Comparison of ENCODE assay signal across 8 cellular contexts in the genomic region with DNA sequence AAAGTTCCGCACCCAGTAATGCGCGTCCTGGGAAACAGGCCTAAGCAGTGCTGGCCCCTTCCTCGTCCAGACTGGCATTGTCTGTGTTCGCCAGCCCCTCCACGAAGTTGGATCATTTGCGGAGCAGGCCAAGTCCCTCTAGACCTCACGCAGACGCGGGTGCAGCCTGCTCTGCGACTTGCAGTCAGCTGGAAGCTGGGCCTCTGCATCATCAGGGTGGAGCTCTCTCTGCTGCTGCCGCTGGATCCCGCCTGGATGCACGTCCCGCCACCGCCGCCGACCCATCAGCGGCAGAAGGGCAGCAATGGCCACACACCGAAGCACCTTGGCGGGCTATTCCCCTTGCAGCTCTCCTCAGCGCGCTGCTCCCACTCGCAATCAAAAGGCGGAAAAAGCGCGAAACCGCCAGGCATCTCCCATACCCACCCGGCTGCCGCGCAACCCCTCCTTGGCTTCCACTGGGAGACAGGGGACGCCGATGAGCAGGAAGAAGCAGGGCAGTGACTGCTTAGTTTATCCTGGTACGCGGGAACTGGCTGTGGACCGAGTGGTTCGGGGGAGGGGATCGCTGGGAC. TPM values are rescaled to one million over a fixed set of nuclear protein-coding genes. Genes with fewer than 3 reads are reported as not detected.
A peak's percentile ranks its signal among the peaks of the same experiment; 100 is the strongest.
DNase-seq lines count a peak whose midpoint lies in the region; ATAC-seq and TF ChIP-seq lines count a peak whose summit lies in the region.

No MANE protein-coding gene starts in this region.

- H3K9me3 Mint-ChIP-seq in endodermal cell, result no peaks in the 10 kb centered on the region
- H3K9me3 Mint-ChIP-seq in T-helper 2 cell treated with Interferon-gamma antibody and Interleukin-4, amounts not matched to agents 5 μg/mL and 100 μg/mL, for 36 hours, result no peaks in the 10 kb centered on the region

- H3K4me1 ChIP-seq in endodermal cell (ENCODE audit: control insufficient read depth, insufficient read depth, low read length) (no peaks in the 10 kb centered on the region), mesodermal cell (ENCODE audit: control insufficient read depth, insufficient read depth, low read length, poor library complexity, severe bottlenecking) (peaks cover 9% of the 10 kb centered on the region)

- ATAC-seq in HG02852 (IDR thresholded peaks at IDR 0.05; ENCODE audit: unreplicated experiment), result no peak

- H3K27ac ChIP-seq in endodermal cell (ENCODE audit: low read depth, low read length), result peak overlapping the region; percentile 79
- no peak overlapping the region for H3K27ac ChIP-seq in mesodermal cell (ENCODE audit: low read depth, low read length, severe bottlenecking)
- H3K27ac ChIP-seq in RWPE1, result no peak overlapping the region

- peaks cover 4% of the 10 kb centered on the region for H3K9me3 ChIP-seq in endodermal cell (ENCODE audit: control insufficient read depth, low read length)
- no peaks in the 10 kb centered on the region for H3K9me3 ChIP-seq in mesodermal cell (ENCODE audit: control insufficient read depth, low read length)

- no peaks in the 10 kb centered on the region for H3K36me3 Mint-ChIP-seq in endodermal cell (ENCODE audit: low read depth)
- H3K36me3 Mint-ChIP-seq in T-helper 2 cell treated with Interferon-gamma antibody and Interleukin-4, amounts not matched to agents 5 μg/mL and 100 μg/mL, for 36 hours (ENCODE audit: low read depth), result no peaks in the 10 kb centered on the region

- TF ChIP-seq CTCF in endodermal cell (conservative IDR thresholded peaks at IDR 0.05), result no peak
- no peak for TF ChIP-seq CTCF in RWPE1 (conservative IDR thresholded peaks at IDR 0.05; ENCODE audit: low read depth)

- no peaks in the 10 kb centered on the region for H3K36me3 ChIP-seq in endodermal cell (ENCODE audit: control insufficient read depth, insufficient read depth, low read length)
- no peaks in the 10 kb centered on the region for H3K36me3 ChIP-seq in mesodermal cell (ENCODE audit: control insufficient read depth, insufficient read depth, low read length)

- H3K27me3 Mint-ChIP-seq in endodermal cell (ENCODE audit: insufficient read depth), result peaks cover 83% of the 10 kb centered on the region
- peaks cover 62% of the 10 kb centered on the region for H3K27me3 Mint-ChIP-seq in T-helper 2 cell treated with Interferon-gamma antibody and Interleukin-4, amounts not matched to agents 5 μg/mL and 100 μg/mL, for 36 hours (ENCODE audit: low read depth)

- H3K4me3 Mint-ChIP-seq in endodermal cell, result peak overlapping the region; percentile 62
- H3K4me3 Mint-ChIP-seq in T-helper 2 cell treated with Interferon-gamma antibody and Interleukin-4, amounts not matched to agents 5 μg/mL and 100 μg/mL, for 36 hours, result no peak overlapping the region

- no peak overlapping the region for H3K27ac Mint-ChIP-seq in endodermal cell
- H3K27ac Mint-ChIP-seq in T-helper 2 cell treated with Interferon-gamma antibody and Interleukin-4, amounts not matched to agents 5 μg/mL and 100 μg/mL, for 36 hours, result no peak overlapping the region

- peaks cover 29% of the 10 kb centered on the region for H3K27me3 ChIP-seq in endodermal cell (ENCODE audit: control insufficient read depth, insufficient read depth, low read length, poor library complexity, severe bottlenecking)

- POLR2A ChIA-PET in RWPE1 (lab: Yijun Ruan, JAX; ENCODE audit: low non-redundant PET), result no interaction called here

- CTCF ChIA-PET in RWPE1 (lab: Yijun Ruan, JAX), result no interaction called here

- peaks cover 4% of the 10 kb centered on the region for H3K4me1 Mint-ChIP-seq in endodermal cell
- H3K4me1 Mint-ChIP-seq in T-helper 2 cell treated with Interferon-gamma antibody and Interleukin-4, amounts not matched to agents 5 μg/mL and 100 μg/mL, for 36 hours (ENCODE audit: low read depth), result no peaks in the 10 kb centered on the region

- peak; percentile 41 for DNase-seq in AG08395 (ENCODE audit: low spot score)
- peak; percentile 65 for DNase-seq in NCI-H1092 (lab: John Stamatoyannopoulos, UW)
- peak; percentile 87 for DNase-seq in endodermal cell
- DNase-seq in cerebellar cortex (ENCODE audit: low spot score), result no peak
- no peak for DNase-seq in T-helper 2 cell treated with Interferon-gamma antibody and Interleukin-4, amounts not matched to agents 5 μg/mL and 100 μg/mL, for 36 hours (ENCODE audit: low spot score)
- DNase-seq in RWPE1 (ENCODE audit: low spot score), result no peak

- no peak overlapping the region for H3K9ac ChIP-seq in endodermal cell (ENCODE audit: extremely low read depth, low read length, poor library complexity, severe bottlenecking)

- 18 to 32% methylated on average over 24 to 37 of the region's 38 CpGs for WGBS in endodermal cell (ENCODE audit: insufficient coverage in 1 of 2, insufficient read length in 1 of 2), 2 experiments
- WGBS in mesodermal cell (ENCODE audit: insufficient coverage in 2 of 2), 2 experiments, result 9 to 11% methylated on average over 28 of the region's 38 CpGs

- H3K4me3 ChIP-seq in endodermal cell (ENCODE audit: low read length) (peak overlapping the region; percentile 75), mesodermal cell (ENCODE audit: extremely low read depth, insufficient read depth, low read length, poor library complexity, severe bottlenecking) (peak overlapping the region; percentile 47)

RNA-seq across cellular contexts. Expression of a gene that starts 34.1 kb away (rescaled TPM):
- 10 to 100 TPM in 1 of 2 donors, 1 to 10 TPM in 1; 5.0 to 12.5 TPM for total RNA-seq in endodermal cell
- polyA plus RNA-seq in endodermal cell (2013, experiment 1 of 2), result 5.3 TPM
- polyA plus RNA-seq in endodermal cell (2013, experiment 2 of 2), result 5.3 TPM
- 7.2 TPM for polyA plus RNA-seq in mesodermal cell (2013, experiment 1 of 2)
- 2.7 TPM for polyA plus RNA-seq in mesodermal cell (2013, experiment 2 of 2)

Comparison
In these comparisons a context has a peak if more than half of its experiments do, and no peak if none do; other contexts are left out.
1. DNase-seq: peak in AG08395 (single experiment), NCI-H1092 (single experiment) and endodermal cell (single experiment); none in cerebellar cortex (single experiment), T-helper 2 cell treated with Interferon-gamma antibody and Interleukin-4, amounts not matched to agents 5 μg/mL and 100 μg/mL, for 36 hours (single experiment) and RWPE1 (single experiment).